ENCODE assay signal across 1 cellular context in the genomic region with DNA sequence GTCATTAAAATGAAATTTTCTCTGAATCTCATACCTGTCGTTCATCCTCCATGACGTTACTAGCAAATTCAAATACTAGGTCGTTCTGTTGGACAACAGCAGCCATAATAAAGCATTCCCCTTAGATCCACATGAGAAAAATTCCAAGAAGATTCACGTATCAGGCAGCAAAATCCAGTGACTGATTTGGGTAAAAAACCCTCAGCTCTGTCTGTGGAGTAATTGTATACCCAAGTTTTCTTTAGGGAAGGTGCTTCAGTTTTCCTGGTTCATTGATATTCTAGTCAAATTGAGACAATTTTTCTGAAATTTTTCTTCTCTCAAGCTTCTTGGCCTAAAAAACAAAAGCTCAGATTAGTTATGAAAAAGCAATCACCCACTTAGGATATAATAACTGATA.
TF ChIP-seq lines count a peak whose summit lies in the region.

No MANE protein-coding gene starts in this region.

TF ChIP-seq in GM23338, 12 proteins besides CTCF, POLR2A, EP300 and RAD21 (continued from another document):
- TF ChIP-seq NANOG (IDR thresholded peaks at IDR 0.05; ENCODE audit: borderline replicate concordance) = no peak
- TF ChIP-seq, protein P1, sequence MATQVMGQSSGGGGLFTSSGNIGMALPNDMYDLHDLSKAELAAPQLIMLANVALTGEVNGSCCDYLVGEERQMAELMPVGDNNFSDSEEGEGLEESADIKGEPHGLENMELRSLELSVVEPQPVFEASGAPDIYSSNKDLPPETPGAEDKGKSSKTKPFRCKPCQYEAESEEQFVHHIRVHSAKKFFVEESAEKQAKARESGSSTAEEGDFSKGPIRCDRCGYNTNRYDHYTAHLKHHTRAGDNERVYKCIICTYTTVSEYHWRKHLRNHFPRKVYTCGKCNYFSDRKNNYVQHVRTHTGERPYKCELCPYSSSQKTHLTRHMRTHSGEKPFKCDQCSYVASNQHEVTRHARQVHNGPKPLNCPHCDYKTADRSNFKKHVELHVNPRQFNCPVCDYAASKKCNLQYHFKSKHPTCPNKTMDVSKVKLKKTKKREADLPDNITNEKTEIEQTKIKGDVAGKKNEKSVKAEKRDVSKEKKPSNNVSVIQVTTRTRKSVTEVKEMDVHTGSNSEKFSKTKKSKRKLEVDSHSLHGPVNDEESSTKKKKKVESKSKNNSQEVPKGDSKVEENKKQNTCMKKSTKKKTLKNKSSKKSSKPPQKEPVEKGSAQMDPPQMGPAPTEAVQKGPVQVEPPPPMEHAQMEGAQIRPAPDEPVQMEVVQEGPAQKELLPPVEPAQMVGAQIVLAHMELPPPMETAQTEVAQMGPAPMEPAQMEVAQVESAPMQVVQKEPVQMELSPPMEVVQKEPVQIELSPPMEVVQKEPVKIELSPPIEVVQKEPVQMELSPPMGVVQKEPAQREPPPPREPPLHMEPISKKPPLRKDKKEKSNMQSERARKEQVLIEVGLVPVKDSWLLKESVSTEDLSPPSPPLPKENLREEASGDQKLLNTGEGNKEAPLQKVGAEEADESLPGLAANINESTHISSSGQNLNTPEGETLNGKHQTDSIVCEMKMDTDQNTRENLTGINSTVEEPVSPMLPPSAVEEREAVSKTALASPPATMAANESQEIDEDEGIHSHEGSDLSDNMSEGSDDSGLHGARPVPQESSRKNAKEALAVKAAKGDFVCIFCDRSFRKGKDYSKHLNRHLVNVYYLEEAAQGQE (IDR thresholded peaks at IDR 0.05; ENCODE audit: unreplicated experiment) = no peak
